Comparison of ENCODE assay signal across 11 cellular contexts in genomic region chr22:46462726-46463371, GRCh38.
DNase-seq lines count a peak whose midpoint lies in the region; ATAC-seq, FAIRE-seq and TF ChIP-seq lines count a peak whose summit lies in the region.
"Had no signal": no experiment of that assay in that cellular context is flagged by ENCODE, and none has a peak within 500 bp of the region (broad histone marks: within the 10 kb centered on the region; RNA-seq: fewer than 3 reads in every experiment).

No MANE protein-coding gene starts in this region.

- H3K27ac ChIP-seq in RWPE1 = peak overlapping the region; percentile 97

- ATAC-seq in GM18520 (IDR thresholded peaks at IDR 0.05; ENCODE audit: unreplicated experiment) = no peak

- no peak overlapping the region for H3K4me3 ChIP-seq in BJ (ENCODE audit: low read depth, low read length)

- no peak overlapping the region for H3K27ac Mint-ChIP-seq in activated T-helper 1 cell treated with anti-CD3 and anti-CD28 coated beads, Interleukin-12 subunit alpha, Interleukin-12 subunit beta, Interleukin-2, Interleukin-4 antibody, amounts not matched to agents 30 ng/mL and 10 ng/mL and 1 ng/mL, durations not matched to agents 14 hours and 24 hours and 36 hours

- CTCF ChIA-PET in BJ (lab: Yijun Ruan, JAX) (no interaction called here), RWPE1 (lab: Yijun Ruan, JAX) (no interaction called here)

- TF ChIP-seq POLR2A in GM12892 (IDR thresholded peaks at IDR 0.05; ENCODE audit: low read depth, low read length) = no peak

- intact Hi-C loops in activated T-helper 1 cell treated with anti-CD3 and anti-CD28 coated beads, Interleukin-12 subunit alpha, Interleukin-12 subunit beta, Interleukin-2, Interleukin-4 antibody, amounts not matched to agents 30 ng/mL and 10 ng/mL and 1 ng/mL, durations not matched to agents 14 hours and 24 hours and 36 hours (cut with micrococcal nuclease) = no loop called here

- no peaks in the 10 kb centered on the region for H3K4me1 Mint-ChIP-seq in activated T-helper 1 cell treated with anti-CD3 and anti-CD28 coated beads, Interleukin-12 subunit alpha, Interleukin-12 subunit beta, Interleukin-2, Interleukin-4 antibody, amounts not matched to agents 30 ng/mL and 10 ng/mL and 1 ng/mL, durations not matched to agents 14 hours and 24 hours and 36 hours (ENCODE audit: low read depth)

- POLR2A ChIA-PET in BJ (lab: Charles Lee) = no interaction called here
- POLR2A ChIA-PET in RWPE1 (lab: Yijun Ruan, JAX; ENCODE audit: low non-redundant PET) = no interaction called here

- no peak for TF ChIP-seq CTCF in BJ (IDR thresholded peaks at IDR 0.05; ENCODE audit: insufficient read depth, low read depth, low read length)
- no peak for TF ChIP-seq CTCF in RWPE1 (conservative IDR thresholded peaks at IDR 0.05; ENCODE audit: low read depth)

- H3K4me3 Mint-ChIP-seq in activated T-helper 1 cell treated with anti-CD3 and anti-CD28 coated beads, Interleukin-12 subunit alpha, Interleukin-12 subunit beta, Interleukin-2, Interleukin-4 antibody, amounts not matched to agents 30 ng/mL and 10 ng/mL and 1 ng/mL, durations not matched to agents 14 hours and 24 hours and 36 hours = no peak overlapping the region

- no peak for FAIRE-seq in GM12892 (lab: Jason Lieb, UNC)
- FAIRE-seq: D721Med had no signal

- H3K27me3 ChIP-seq in BJ (ENCODE audit: control insufficient read depth, insufficient read depth, low read length) = no peaks in the 10 kb centered on the region; the same call in 1 of the 2 replicates

- peaks cover 2% of the 10 kb centered on the region for H3K27me3 Mint-ChIP-seq in activated T-helper 1 cell treated with anti-CD3 and anti-CD28 coated beads, Interleukin-12 subunit alpha, Interleukin-12 subunit beta, Interleukin-2, Interleukin-4 antibody, amounts not matched to agents 30 ng/mL and 10 ng/mL and 1 ng/mL, durations not matched to agents 14 hours and 24 hours and 36 hours (ENCODE audit: insufficient read depth)

- DNase-seq in BJ (ENCODE audit: low read depth) = peak; percentile 60
- peak; percentile 88 for DNase-seq in HT1080 (ENCODE audit: low read depth)
- peak; percentile 82 for DNase-seq in RWPE1 (ENCODE audit: low spot score)
- DNase-seq in glomerular visceral epithelial cell (ENCODE audit: extremely low spot score) = peak; percentile 83
- no peak for DNase-seq in GM12892 (ENCODE audit: insufficient read length)
- no peak for DNase-seq in occipital lobe (lab: John Stamatoyannopoulos, UW)
- DNase-seq in activated T-helper 1 cell treated with anti-CD3 and anti-CD28 coated beads, Interleukin-12 subunit alpha, Interleukin-12 subunit beta, Interleukin-2, Interleukin-4 antibody, amounts not matched to agents 30 ng/mL and 10 ng/mL and 1 ng/mL, durations not matched to agents 14 hours and 24 hours and 36 hours (ENCODE audit: low spot score) = no peak
- DNase-seq: glutamatergic neuron, NCI-H2029 treated with DMSO at 0.1 percent for 48 hours had no signal

- no peaks in the 10 kb centered on the region for H3K9me3 Mint-ChIP-seq in activated T-helper 1 cell treated with anti-CD3 and anti-CD28 coated beads, Interleukin-12 subunit alpha, Interleukin-12 subunit beta, Interleukin-2, Interleukin-4 antibody, amounts not matched to agents 30 ng/mL and 10 ng/mL and 1 ng/mL, durations not matched to agents 14 hours and 24 hours and 36 hours

- H3K36me3 ChIP-seq in BJ (ENCODE audit: control insufficient read depth, insufficient read depth, low read length) = no peaks in the 10 kb centered on the region

- no peaks in the 10 kb centered on the region for H3K36me3 Mint-ChIP-seq in activated T-helper 1 cell treated with anti-CD3 and anti-CD28 coated beads, Interleukin-12 subunit alpha, Interleukin-12 subunit beta, Interleukin-2, Interleukin-4 antibody, amounts not matched to agents 30 ng/mL and 10 ng/mL and 1 ng/mL, durations not matched to agents 14 hours and 24 hours and 36 hours (ENCODE audit: low read depth)

Comparison
In these comparisons a context has a peak if more than half of its experiments do, and no peak if none do; other contexts are left out.
1. DNase-seq: peak in BJ (single experiment), HT1080 (single experiment), RWPE1 (single experiment) and glomerular visceral epithelial cell (single experiment); none in GM12892 (single experiment), occipital lobe (single experiment) and activated T-helper 1 cell treated with anti-CD3 and anti-CD28 coated beads, Interleukin-12 subunit alpha, Interleukin-12 subunit beta, Interleukin-2, Interleukin-4 antibody, amounts not matched to agents 30 ng/mL and 10 ng/mL and 1 ng/mL, durations not matched to agents 14 hours and 24 hours and 36 hours (single experiment).